1 cellular context compared by ENCODE assay signal in genomic region chr22:19986410-19987341, GRCh38.
TF ChIP-seq lines count a peak whose summit lies in the region.

No MANE protein-coding gene starts in this region.

TF ChIP-seq in HepG2, 621 proteins besides CTCF, POLR2A, EP300 and RAD21 (continued from another document and continues in another):
- TF ChIP-seq MNT (IDR thresholded peaks at IDR 0.05) = no peak
- TF ChIP-seq ZNF451 (CRISPR knock-in tag; IDR thresholded peaks at IDR 0.05) = no peak
- no peak for TF ChIP-seq CSRNP1 (CRISPR knock-in tag; IDR thresholded peaks at IDR 0.05)
- no peak for TF ChIP-seq WIZ (CRISPR knock-in tag; IDR thresholded peaks at IDR 0.05)
- TF ChIP-seq FOSL2 (CRISPR knock-in tag; IDR thresholded peaks at IDR 0.05) = no peak
- no peak for TF ChIP-seq ZNF530 (CRISPR knock-in tag; IDR thresholded peaks at IDR 0.05; ENCODE audit: low read depth)
- no peak for TF ChIP-seq SP5 (CRISPR knock-in tag; IDR thresholded peaks at IDR 0.05; ENCODE audit: borderline replicate concordance, low read depth)
- no peak for TF ChIP-seq ZNF234 (CRISPR knock-in tag; conservative IDR thresholded peaks at IDR 0.05)
- no peak for TF ChIP-seq ZNF276 (CRISPR knock-in tag; IDR thresholded peaks at IDR 0.05; ENCODE audit: low read depth)
- TF ChIP-seq ZBTB34 (CRISPR knock-in tag; IDR thresholded peaks at IDR 0.05) = no peak
- TF ChIP-seq CCDC6 (CRISPR knock-in tag; IDR thresholded peaks at IDR 0.05) = 0 out of 2 replicates have a peak, but pooled peaks have one; percentile 37
- TF ChIP-seq SMYD3 (CRISPR knock-in tag; IDR thresholded peaks at IDR 0.05) = no peak
- TF ChIP-seq SSRP1 (CRISPR knock-in tag; IDR thresholded peaks at IDR 0.05) = no peak
- no peak for TF ChIP-seq CHCHD3 (CRISPR knock-in tag; IDR thresholded peaks at IDR 0.05)
- 0 out of 2 replicates have a peak, but pooled peaks have one; percentile 44 for TF ChIP-seq SALL2 (CRISPR knock-in tag; IDR thresholded peaks at IDR 0.05)
- no peak for TF ChIP-seq HDAC6 (IDR thresholded peaks at IDR 0.05; ENCODE audit: low read depth, low read length)
- TF ChIP-seq CENPBD1 (CRISPR knock-in tag; IDR thresholded peaks at IDR 0.05; ENCODE audit: borderline replicate concordance, low read depth) = no peak
- no peak for TF ChIP-seq SNRNP70 (IDR thresholded peaks at IDR 0.05; ENCODE audit: low read depth, low read length)
- no peak for TF ChIP-seq ZNF616 (CRISPR knock-in tag; IDR thresholded peaks at IDR 0.05; ENCODE audit: low read depth)
- no peak for TF ChIP-seq U2AF2 (IDR thresholded peaks at IDR 0.05; ENCODE audit: low read depth, low read length)
- 0 out of 2 replicates have a peak, but pooled peaks have one; percentile 24 for TF ChIP-seq ZFP90 (CRISPR knock-in tag; IDR thresholded peaks at IDR 0.05; ENCODE audit: borderline replicate concordance)
- no peak for TF ChIP-seq SMARCC2 (IDR thresholded peaks at IDR 0.05)
- TF ChIP-seq ZNF703 (CRISPR knock-in tag; IDR thresholded peaks at IDR 0.05; ENCODE audit: borderline replicate concordance) = no peak
- TF ChIP-seq ZMYM2 (CRISPR knock-in tag; IDR thresholded peaks at IDR 0.05) = no peak
- no peak for TF ChIP-seq ZNF614 (CRISPR knock-in tag; IDR thresholded peaks at IDR 0.05; ENCODE audit: borderline replicate concordance)
- no peak for TF ChIP-seq ZNF275 (CRISPR knock-in tag; IDR thresholded peaks at IDR 0.05; ENCODE audit: borderline replicate concordance)
- TF ChIP-seq ETV5 (CRISPR knock-in tag; IDR thresholded peaks at IDR 0.05; ENCODE audit: borderline replicate concordance) = no peak
- TF ChIP-seq ZNF652 (CRISPR knock-in tag; IDR thresholded peaks at IDR 0.05; ENCODE audit: borderline replicate concordance, low read depth) = no peak
- no peak; the same call in 1 of the 2 replicates for TF ChIP-seq ISL2 (CRISPR knock-in tag; IDR thresholded peaks at IDR 0.05)
- TF ChIP-seq DMAP1 (CRISPR knock-in tag; IDR thresholded peaks at IDR 0.05) = no peak
- no peak for TF ChIP-seq RAD51 (IDR thresholded peaks at IDR 0.05; ENCODE audit: borderline replicate concordance)
- no peak for TF ChIP-seq ZNF414 (CRISPR knock-in tag; IDR thresholded peaks at IDR 0.05)
- peak; percentile 18; the same call in 1 of the 2 replicates for TF ChIP-seq TAF1 (CRISPR knock-in tag; IDR thresholded peaks at IDR 0.05)
- TF ChIP-seq PHF8 (CRISPR knock-in tag; IDR thresholded peaks at IDR 0.05) = 0 out of 2 replicates have a peak, but pooled peaks have one; percentile 49
- no peak for TF ChIP-seq ZBTB2 (CRISPR knock-in tag; IDR thresholded peaks at IDR 0.05; ENCODE audit: low read depth)
- no peak for TF ChIP-seq ZNF550 (CRISPR knock-in tag; IDR thresholded peaks at IDR 0.05; ENCODE audit: borderline replicate concordance)
- no peak for TF ChIP-seq POGK (CRISPR knock-in tag; conservative IDR thresholded peaks at IDR 0.05)
- no peak for TF ChIP-seq KLF16 (CRISPR knock-in tag; IDR thresholded peaks at IDR 0.05)
- no peak for TF ChIP-seq NR2C2 (CRISPR knock-in tag; IDR thresholded peaks at IDR 0.05; ENCODE audit: borderline replicate concordance)
- TF ChIP-seq ZKSCAN5 (CRISPR knock-in tag; IDR thresholded peaks at IDR 0.05) = no peak
- no peak for TF ChIP-seq ZNF597 (CRISPR knock-in tag; IDR thresholded peaks at IDR 0.05)
- TF ChIP-seq ZNF619 (CRISPR knock-in tag; IDR thresholded peaks at IDR 0.05) = 0 out of 2 replicates have a peak, but pooled peaks have one; percentile 48
- no peak for TF ChIP-seq KDM1A (CRISPR knock-in tag; IDR thresholded peaks at IDR 0.05)
- TF ChIP-seq NFE2L2 (IDR thresholded peaks at IDR 0.05; ENCODE audit: low read length) = no peak
- TF ChIP-seq POLR2AphosphoS5 (IDR thresholded peaks at IDR 0.05; ENCODE audit: low read depth, low read length) = no peak
- no peak for TF ChIP-seq PHF21A (CRISPR knock-in tag; IDR thresholded peaks at IDR 0.05)
- no peak for TF ChIP-seq ZNF567 (CRISPR knock-in tag; IDR thresholded peaks at IDR 0.05; ENCODE audit: borderline replicate concordance)
- TF ChIP-seq ZGPAT (CRISPR knock-in tag; IDR thresholded peaks at IDR 0.05) = no peak; the same call in 1 of the 2 replicates
- TF ChIP-seq ZNF780A (CRISPR knock-in tag; IDR thresholded peaks at IDR 0.05) = no peak
- TF ChIP-seq SKI (IDR thresholded peaks at IDR 0.05; ENCODE audit: partially characterized antibody) = no peak
- TF ChIP-seq ZNF501 (CRISPR knock-in tag; IDR thresholded peaks at IDR 0.05) = peak; percentile 47; the same call in 1 of the 2 replicates
- TF ChIP-seq ZNF251 (CRISPR knock-in tag; IDR thresholded peaks at IDR 0.05) = no peak
- TF ChIP-seq RBM22 (optimal IDR thresholded peaks at IDR 0.05; ENCODE audit: low read length) = no peak
- TF ChIP-seq HINFP (CRISPR knock-in tag; IDR thresholded peaks at IDR 0.05; ENCODE audit: low read depth) = no peak
- TF ChIP-seq AGO1 (IDR thresholded peaks at IDR 0.05; ENCODE audit: low read depth, low read length, poor library complexity, severe bottlenecking) = peak; percentile 36
- TF ChIP-seq FOXO1 (CRISPR knock-in tag; IDR thresholded peaks at IDR 0.05) = no peak; the same call in 1 of the 2 replicates
